ENCODE assay signal across 18 cellular contexts in genomic region chr12:126424696-126425095, GRCh38.
DNase-seq lines count a peak whose midpoint lies in the region; ATAC-seq and TF ChIP-seq lines count a peak whose summit lies in the region.
"Had no signal": no experiment of that assay in that cellular context is flagged by ENCODE, and none has a peak within 500 bp of the region (broad histone marks: within the 10 kb centered on the region; RNA-seq: fewer than 3 reads in every experiment).

No MANE protein-coding gene starts in this region.

- ATAC-seq in GM21515 (IDR thresholded peaks at IDR 0.05; ENCODE audit: unreplicated experiment) = no peak
- no peak for ATAC-seq in GM19397 (IDR thresholded peaks at IDR 0.05; ENCODE audit: unreplicated experiment)
- ATAC-seq: K562 had no signal

- intact Hi-C loops in cardiac septum (cut with DNase I) = no loop called here

- in situ Hi-C loops in astrocyte of the spinal cord (cut with HindIII; ENCODE audit: low sequenced_read_pairs) = no loop called here

- DNase-seq in Daoy (ENCODE audit: low read depth) (peak; percentile 13), RPMI7951 (ENCODE audit: low read depth) (peak; percentile 10), astrocyte of the spinal cord (ENCODE audit: low read depth, low spot score) (peak; percentile 48), fibroblast of pulmonary artery (ENCODE audit: low read depth) (peak; percentile 9), cardiac septum (ENCODE audit: low spot score) (no peak)
- DNase-seq in activated CD4-positive, CD25-positive, alpha-beta regulatory T cell (lab: John Stamatoyannopoulos, UW) = no peak
- DNase-seq: C1 segment of cervical spinal cord; CD8-positive, alpha-beta memory T cell; DMS53; NCI-H1105 treated with DMSO at 0.1 percent for 48 hours; NCI-H1694; NCI-H2227 treated with DMSO at 0.1 percent for 48 hours; NCI-H524; PC-9 had no signal

- H3K4me3 ChIP-seq in astrocyte of the spinal cord (ENCODE audit: low read depth, low read length) (no peak overlapping the region), fibroblast of pulmonary artery (replicated peaks; ENCODE audit: low read depth, low read length) (no peak overlapping the region)
- H3K4me3 ChIP-seq: K562, PC-9, SJSA1 had no signal

- no peak for TF ChIP-seq CTCF in astrocyte of the spinal cord (IDR thresholded peaks at IDR 0.05; ENCODE audit: low read depth, low read length)
- TF ChIP-seq CTCF in fibroblast of pulmonary artery (IDR thresholded peaks at IDR 0.05; ENCODE audit: low read length, missing control alignments) = no peak

Comparison
In these comparisons a context has a peak if more than half of its experiments do, and no peak if none do; other contexts are left out.
1. DNase-seq: peak in Daoy (single experiment), RPMI7951 (single experiment), astrocyte of the spinal cord (single experiment) and fibroblast of pulmonary artery (single experiment); none in activated CD4-positive, CD25-positive, alpha-beta regulatory T cell (0 of 4) and cardiac septum (single experiment).